In genomic region chr4:110296892-110297291, GRCh38 we compare ENCODE assay signal across 14 cellular contexts.
A peak's percentile ranks its signal among the peaks of the same experiment; 100 is the strongest.
DNase-seq lines count a peak whose midpoint lies in the region; ATAC-seq and TF ChIP-seq lines count a peak whose summit lies in the region.
"Had no signal": no experiment of that assay in that cellular context is flagged by ENCODE, and none has a peak within 500 bp of the region (broad histone marks: within the 10 kb centered on the region; RNA-seq: fewer than 3 reads in every experiment).

No MANE protein-coding gene starts in this region.

- in situ Hi-C loops in GM13976 (cut with MboI; ENCODE audit: low sequenced_read_pairs, unreplicated experiment) = no loop called here

- H3K36me3 ChIP-seq in Caco-2 (ENCODE audit: control insufficient read depth, insufficient read depth, low read length) = no peaks in the 10 kb centered on the region
- H3K36me3 ChIP-seq: brain microvascular endothelial cell had no signal

- CTCF ChIA-PET in Caco-2 (lab: Charles Lee) = no interaction called here

- H3K4me1 Mint-ChIP-seq in Caco-2 (ENCODE audit: low read depth, unreplicated experiment) = no peaks in the 10 kb centered on the region
- H3K4me1 Mint-ChIP-seq: mesothelial cell of epicardium had no signal

- H3K4me3 ChIP-seq in Caco-2 (ENCODE audit: low read depth, low read length) = no peak overlapping the region
- H3K4me3 ChIP-seq: testis had no signal

- no peaks in the 10 kb centered on the region for H3K27me3 ChIP-seq in Caco-2 (replicated peaks; ENCODE audit: control insufficient read depth, insufficient read depth, low read length)
- H3K27me3 ChIP-seq: brain microvascular endothelial cell, testis had no signal

- no peak for TF ChIP-seq CTCF in GM13976 (IDR thresholded peaks at IDR 0.05; ENCODE audit: borderline replicate concordance, control extremely low read depth, extremely low read depth, insufficient read depth, missing control alignments)
- TF ChIP-seq CTCF in Caco-2 (IDR thresholded peaks at IDR 0.05; ENCODE audit: insufficient read depth in 1 of 2, low read depth in 1 of 2, low read length in 1 of 2, severe bottlenecking in 1 of 2, unreplicated experiment in 1 of 2) = no peak

- DNase-seq in GM13976 (ENCODE audit: low spot score) = peak; percentile 42
- DNase-seq in Caco-2 = no peak
- DNase-seq in Ammon's horn (ENCODE audit: low spot score) = no peak
- DNase-seq in cerebellar cortex (ENCODE audit: low spot score) = no peak
- no peak for DNase-seq in NCI-H1105 (lab: John Stamatoyannopoulos, UW)
- DNase-seq: activated T-cell treated with anti-CD3 and anti-CD28 coated beads for 4 hours, brain microvascular endothelial cell, Kasumi-1, NCI-H2171 treated with DMSO at 0.1 percent for 48 hours, testis had no signal

- H3K27ac Mint-ChIP-seq in Caco-2 (ENCODE audit: unreplicated experiment) = no peak overlapping the region
- H3K27ac Mint-ChIP-seq: mesothelial cell of epicardium had no signal

- H3K4me3 Mint-ChIP-seq in Caco-2 (ENCODE audit: unreplicated experiment) = no peak overlapping the region
- H3K4me3 Mint-ChIP-seq: mesothelial cell of epicardium had no signal

- H3K27me3 Mint-ChIP-seq in Caco-2 (ENCODE audit: insufficient read depth, unreplicated experiment) = peaks cover 10% of the 10 kb centered on the region

- no TSS peak for BruUV-seq in Caco-2 (replicated peaks; lab: Mats Ljungman, UMichigan)

- ATAC-seq in GM19351 (IDR thresholded peaks at IDR 0.05; ENCODE audit: unreplicated experiment) = peak; percentile 93
- ATAC-seq in HG02642 (IDR thresholded peaks at IDR 0.05; ENCODE audit: poor library complexity, unreplicated experiment) = peak; percentile 77
- ATAC-seq in HG03439 (IDR thresholded peaks at IDR 0.05; ENCODE audit: unreplicated experiment) = peak; percentile 92

- H3K9me3 ChIP-seq in Caco-2 = no peaks in the 10 kb centered on the region
- H3K9me3 ChIP-seq: testis had no signal

- H3K4me1 ChIP-seq in Caco-2 = no peaks in the 10 kb centered on the region
- H3K4me1 ChIP-seq: testis had no signal

- H3K9me3 Mint-ChIP-seq in Caco-2 (ENCODE audit: unreplicated experiment) = no peaks in the 10 kb centered on the region

- intact Hi-C loops in Caco-2 (cut with micrococcal nuclease; ENCODE audit: unreplicated experiment) = no loop called here

- no peaks in the 10 kb centered on the region for H3K36me3 Mint-ChIP-seq in Caco-2 (ENCODE audit: insufficient read depth, unreplicated experiment)
- H3K36me3 Mint-ChIP-seq: mesothelial cell of epicardium had no signal

- POLR2A ChIA-PET in Caco-2 (lab: Charles Lee) = no interaction called here
